ENCODE assay signal across 25 cellular contexts in genomic region chr2:147998203-147998602, GRCh38.
"Had no signal": no experiment of that assay in that cellular context is flagged by ENCODE, and none has a peak within 500 bp of the region (broad histone marks: within the 10 kb centered on the region; RNA-seq: fewer than 3 reads in every experiment).

No MANE protein-coding gene starts in this region.

- DNase-seq: activated CD8-positive, alpha-beta memory T cell treated with anti-CD3 and anti-CD28 coated beads for 24 hours; activated CD8-positive, alpha-beta memory T cell treated with anti-CD3 and anti-CD28 coated beads, Interleukin-2, amount 50 U/mL, for 4 hours; activated effector memory CD4-positive, alpha-beta T cell treated with anti-CD3 and anti-CD28 coated beads, Interleukin-2, amount 50 U/mL, for 16 hours; activated naive CD4-positive, alpha-beta T cell treated with anti-CD3 and anti-CD28 coated beads, Interleukin-2, amount 50 U/mL, for 16 hours; aorta; dermis blood vessel endothelial cell; effector CD8-positive, alpha-beta T cell; erythroblast; foreskin fibroblast; heart right ventricle; islet precursor cell; left cardiac atrium; occipital lobe; retina; sigmoid colon; spleen; stimulated activated CD4-positive, alpha-beta T cell treated with anti-CD3 and anti-CD28 coated beads, Interleukin-4, amount 100 ng/mL, for 24 hours; stimulated activated naive CD4-positive, alpha-beta T cell treated with Interleukin-2 at 50 U/mL for 16 hours; T-helper 9 cell had no signal

- H3K27me3 ChIP-seq: heart right ventricle, sigmoid colon, spleen, vagina had no signal

- ATAC-seq: heart right ventricle, left cardiac atrium, WTC11 had no signal

- H3K9me3 ChIP-seq: sigmoid colon had no signal

- H3K27me3 Mint-ChIP-seq: brain, type B pancreatic cell had no signal

- H3K27ac ChIP-seq: heart right ventricle, sigmoid colon, spleen, thoracic aorta, vagina had no signal

- H3K4me3 ChIP-seq: heart right ventricle, sigmoid colon, spleen, thoracic aorta, vagina had no signal

- H3K36me3 ChIP-seq: thoracic aorta, vagina had no signal

- H3K27ac Mint-ChIP-seq: type B pancreatic cell, WTC11 had no signal

- H3K4me3 Mint-ChIP-seq: brain, neural crest cell, type B pancreatic cell, WTC11 had no signal
